ENCODE assay signal across 20 cellular contexts in genomic region chr2:38475567-38475881, GRCh38.
"Had no signal": no experiment of that assay in that cellular context is flagged by ENCODE, and none has a peak within 500 bp of the region (broad histone marks: within the 10 kb centered on the region; RNA-seq: fewer than 3 reads in every experiment).

No MANE protein-coding gene starts in this region.

- H3K27ac ChIP-seq: hepatocyte, left ventricle myocardium inferior, neutrophil, right atrium auricular region, thoracic aorta, transverse colon had no signal

- ATAC-seq: left cardiac atrium; stimulated activated memory B cell treated with anti-CD40 and anti-IgM and Interleukin-4, amounts not matched to agents 10 μg/mL and 1 μg/mL and 100 μg/mL, for 72 hours had no signal

- H3K79me2 ChIP-seq: hepatocyte had no signal

- DNase-seq: central memory CD4-positive, alpha-beta T cell; cortex of kidney; effector memory CD4-positive, alpha-beta T cell; esophagus squamous epithelium; foreskin fibroblast; head of caudate nucleus; kidney; left cardiac atrium; left ventricle myocardium inferior; mesenchymal stem cell; midbrain; substantia nigra; transverse colon had no signal

- H3K36me3 Mint-ChIP-seq: stimulated activated memory B cell treated with anti-CD40 and anti-IgM and Interleukin-4, amounts not matched to agents 10 μg/mL and 1 μg/mL and 100 μg/mL, for 72 hours had no signal

- H3K4me3 ChIP-seq: esophagus squamous epithelium, hepatocyte, left ventricle myocardium inferior, lung, right atrium auricular region, thoracic aorta, transverse colon had no signal

- H2AFZ ChIP-seq: hepatocyte had no signal

- H3K27ac Mint-ChIP-seq: stimulated activated memory B cell treated with anti-CD40 and anti-IgM and Interleukin-4, amounts not matched to agents 10 μg/mL and 1 μg/mL and 100 μg/mL, for 72 hours had no signal

- H3K4me3 Mint-ChIP-seq: stimulated activated memory B cell treated with anti-CD40 and anti-IgM and Interleukin-4, amounts not matched to agents 10 μg/mL and 1 μg/mL and 100 μg/mL, for 72 hours had no signal

- H3K4me1 ChIP-seq: esophagus squamous epithelium, left ventricle myocardium inferior, right atrium auricular region, transverse colon had no signal

- H3K9me3 ChIP-seq: neutrophil, thoracic aorta had no signal

- FAIRE-seq: endometrium, kidney had no signal

- H3K36me3 ChIP-seq: esophagus squamous epithelium, neutrophil, right atrium auricular region, thoracic aorta, transverse colon had no signal

- H3K4me2 ChIP-seq: hepatocyte had no signal

- H3K27me3 ChIP-seq: esophagus squamous epithelium, hepatocyte, neutrophil, right atrium auricular region, transverse colon had no signal
